1 cellular context compared by ENCODE assay signal in the genomic region with DNA sequence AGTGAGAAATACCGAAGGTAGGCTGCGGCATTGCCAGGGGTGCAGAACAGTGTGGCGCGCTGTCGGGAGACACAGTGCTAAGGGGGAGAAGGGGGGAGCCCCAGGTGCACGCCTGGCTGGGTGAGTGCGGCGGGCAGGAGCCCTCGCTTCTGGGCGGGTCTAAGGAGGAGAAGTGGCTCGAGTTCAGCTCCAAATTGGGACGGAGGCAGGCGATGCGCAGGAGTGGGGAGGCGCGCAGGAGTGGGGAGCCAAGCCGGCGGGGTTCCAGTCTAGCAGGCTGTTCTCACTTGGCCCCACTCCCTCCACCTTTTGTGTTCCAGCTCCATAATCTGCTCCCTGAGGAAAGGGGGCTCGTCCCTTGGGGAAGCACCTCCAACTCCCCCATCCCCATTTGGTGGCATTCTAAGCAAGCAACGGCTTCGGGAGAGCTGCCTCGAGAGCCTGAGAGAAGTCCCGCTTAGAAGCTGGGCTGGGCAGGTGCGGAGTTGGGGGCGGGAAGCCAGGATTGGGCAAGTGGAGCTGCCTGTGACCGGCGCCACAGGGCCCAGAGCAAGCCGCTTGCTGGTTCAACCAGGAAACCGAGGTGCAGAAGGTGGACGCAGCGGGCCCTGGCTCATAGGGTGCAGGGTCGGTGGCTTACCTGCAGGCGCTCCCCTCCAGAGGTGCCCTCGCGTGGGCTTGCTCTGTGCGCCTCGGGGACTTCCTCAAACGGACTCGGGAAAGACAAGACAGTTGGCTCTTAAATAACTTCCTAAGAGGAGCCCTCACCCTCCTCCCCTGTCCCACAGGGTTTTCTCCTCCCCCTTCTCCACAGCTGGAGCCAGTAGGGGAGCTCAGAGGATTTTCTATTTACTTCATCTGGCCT.
TF ChIP-seq lines count a peak whose summit lies in the region.

Gene F13A1, minus strand, starts transcription at position 716 of the 865 bp plus-strand sequence. CDS start 1,998 bp downstream, outside the sequence.

TF ChIP-seq in IMR-90, 13 proteins besides CTCF, POLR2A, EP300 and RAD21 (continued from another document):
- TF ChIP-seq CEBPB (IDR thresholded peaks at IDR 0.05; ENCODE audit: low read depth, low read length) (no peak), MAFK (IDR thresholded peaks at IDR 0.05; ENCODE audit: low read depth, low read length) (no peak), NFE2L2 (IDR thresholded peaks at IDR 0.05; ENCODE audit: low read depth, low read length) (no peak), CHD1 (IDR thresholded peaks at IDR 0.05; ENCODE audit: low read depth, low read length) (no peak), RFX5 (IDR thresholded peaks at IDR 0.05; ENCODE audit: low read depth, low read length) (no peak)
- TF ChIP-seq, protein P1, sequence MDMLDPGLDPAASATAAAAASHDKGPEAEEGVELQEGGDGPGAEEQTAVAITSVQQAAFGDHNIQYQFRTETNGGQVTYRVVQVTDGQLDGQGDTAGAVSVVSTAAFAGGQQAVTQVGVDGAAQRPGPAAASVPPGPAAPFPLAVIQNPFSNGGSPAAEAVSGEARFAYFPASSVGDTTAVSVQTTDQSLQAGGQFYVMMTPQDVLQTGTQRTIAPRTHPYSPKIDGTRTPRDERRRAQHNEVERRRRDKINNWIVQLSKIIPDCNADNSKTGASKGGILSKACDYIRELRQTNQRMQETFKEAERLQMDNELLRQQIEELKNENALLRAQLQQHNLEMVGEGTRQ (IDR thresholded peaks at IDR 0.05; ENCODE audit: low read depth, low read length) = no peak
